ENCODE assay signal across 18 cellular contexts in genomic region chr9:127692071-127692470, GRCh38. TPM values are rescaled to one million over a fixed set of nuclear protein-coding genes. Genes with fewer than 3 reads are reported as not detected.
DNase-seq lines count a peak whose midpoint lies in the region; ATAC-seq and TF ChIP-seq lines count a peak whose summit lies in the region.
"Had no signal": no experiment of that assay in that cellular context is flagged by ENCODE, and none has a peak within 500 bp of the region (broad histone marks: within the 10 kb centered on the region; RNA-seq: fewer than 3 reads in every experiment).

No MANE protein-coding gene starts in this region.

- no peak overlapping the region for H2AFZ ChIP-seq in HCT116 (ENCODE audit: low read depth, low read length, poor library complexity, severe bottlenecking)

- no peak overlapping the region for H3K4me3 ChIP-seq in HCT116 (replicated peaks in 1 of 2; ENCODE audit: low read depth in 1 of 2, low read length in 2 of 2)
- H3K4me3 ChIP-seq in dorsolateral prefrontal cortex = no peak overlapping the region
- no peak overlapping the region for H3K4me3 ChIP-seq in CD8-positive, alpha-beta T cell (ENCODE audit: low read depth, low read length)
- H3K4me3 ChIP-seq: A549 had no signal

- no peaks in the 10 kb centered on the region for H3K9me3 ChIP-seq in HCT116 (ENCODE audit: control insufficient read depth in 1 of 2, insufficient read depth in 1 of 2, low read depth in 1 of 2, low read length in 2 of 2)
- no peaks in the 10 kb centered on the region for H3K9me3 ChIP-seq in CD8-positive, alpha-beta T cell (ENCODE audit: low read length)
- H3K9me3 ChIP-seq: A549, BE2C had no signal

- DNase-seq in HCT116 (ENCODE audit: low read depth, low spot score) (no peak), NCI-H2227 treated with DMSO at 0.1 percent for 48 hours (lab: John Stamatoyannopoulos, UW) (peak; percentile 33), dorsolateral prefrontal cortex (no peak), neural crest cell (ENCODE audit: low read depth, low spot score) (no peak)
- DNase-seq in CD8-positive, alpha-beta T cell = no peak
- DNase-seq: BE2C; CD4-positive, alpha-beta memory T cell; COR-L47; DND-41; GDM1 had no signal

- intact Hi-C loops in HCT116 (cut with micrococcal nuclease) (no loop called here), dorsolateral prefrontal cortex (cut with DNase I) (no loop called here)
- intact Hi-C loops in CD8-positive, alpha-beta T cell (cut with DNase I, micrococcal nuclease) = no loop called here

- no peak overlapping the region for H3K9ac ChIP-seq in HCT116 (ENCODE audit: low read length)

- TF ChIP-seq RAD21 in HCT116 (IDR thresholded peaks at IDR 0.05; ENCODE audit: low read depth) = no peak

- RAD21 ChIA-PET in HCT116 (lab: Charles Lee; ENCODE audit: low non-redundant PET in 1 of 2, low total read pairs in 2 of 2, uncharacterized antibody in 2 of 2, unreplicated experiment in 2 of 2) = no interaction called here

- H3K27ac ChIP-seq in HCT116 (ENCODE audit: low read depth, low read length) = no peak overlapping the region
- peak overlapping the region in 42 of 59 donors; percentile 1 to 96 (median 76) for H3K27ac ChIP-seq in dorsolateral prefrontal cortex
- no peak overlapping the region for H3K27ac ChIP-seq in CD8-positive, alpha-beta T cell (ENCODE audit: low read depth, low read length)
- H3K27ac ChIP-seq: A549, C4-2B had no signal

- H3K79me2 ChIP-seq in HCT116 (ENCODE audit: insufficient read depth, low read length) = no peaks in the 10 kb centered on the region

- H3K36me3 Mint-ChIP-seq in neural crest cell (ENCODE audit: low read depth) = peaks cover 8% of the 10 kb centered on the region
- peaks cover 22% of the 10 kb centered on the region for H3K36me3 Mint-ChIP-seq in CD8-positive, alpha-beta T cell
- H3K36me3 Mint-ChIP-seq: IgD-negative memory B cell had no signal

- peaks cover 7% of the 10 kb centered on the region for H3K4me1 Mint-ChIP-seq in neural crest cell
- no peaks in the 10 kb centered on the region for H3K4me1 Mint-ChIP-seq in CD8-positive, alpha-beta T cell (ENCODE audit: low read depth)
- H3K4me1 Mint-ChIP-seq: CD4-positive, alpha-beta memory T cell; IgD-negative memory B cell had no signal

- H3K27me3 Mint-ChIP-seq in neural crest cell (ENCODE audit: low read depth) = no peaks in the 10 kb centered on the region
- no peaks in the 10 kb centered on the region for H3K27me3 Mint-ChIP-seq in CD8-positive, alpha-beta T cell (ENCODE audit: low read depth)
- H3K27me3 Mint-ChIP-seq: CD4-positive, alpha-beta memory T cell; IgD-negative memory B cell had no signal

- no peaks in the 10 kb centered on the region for H3K4me1 ChIP-seq in HCT116 (ENCODE audit: control insufficient read depth in 1 of 2, insufficient read depth in 2 of 2, low read length in 2 of 2)
- H3K4me1 ChIP-seq in CD8-positive, alpha-beta T cell (ENCODE audit: insufficient read depth, low read length) = no peaks in the 10 kb centered on the region
- H3K4me1 ChIP-seq: A549, BE2C had no signal

- no peaks in the 10 kb centered on the region for H3K9me3 Mint-ChIP-seq in neural crest cell
- H3K9me3 Mint-ChIP-seq in CD8-positive, alpha-beta T cell = no peaks in the 10 kb centered on the region
- H3K9me3 Mint-ChIP-seq: CD4-positive, alpha-beta memory T cell; IgD-negative memory B cell had no signal

- no peak overlapping the region for H3K4me3 Mint-ChIP-seq in neural crest cell
- no peak overlapping the region for H3K4me3 Mint-ChIP-seq in CD8-positive, alpha-beta T cell
- H3K4me3 Mint-ChIP-seq: CD4-positive, alpha-beta memory T cell; IgD-negative memory B cell had no signal

- H3K27me3 ChIP-seq in HCT116 (ENCODE audit: insufficient read depth, low read length) (no peaks in the 10 kb centered on the region), dorsolateral prefrontal cortex (no peaks in the 10 kb centered on the region)
- H3K27me3 ChIP-seq in CD8-positive, alpha-beta T cell (ENCODE audit: insufficient read depth, low read length) = no peaks in the 10 kb centered on the region
- H3K27me3 ChIP-seq: BE2C had no signal

- no peaks in the 10 kb centered on the region for H4K20me1 ChIP-seq in HCT116 (ENCODE audit: insufficient read depth)

- ATAC-seq in HCT116 (no peak), GM18907 (IDR thresholded peaks at IDR 0.05; ENCODE audit: unreplicated experiment) (no peak), GM18909 (IDR thresholded peaks at IDR 0.05; ENCODE audit: poor library complexity, unreplicated experiment) (no peak)
- ATAC-seq in CD8-positive, alpha-beta T cell = no peak
- ATAC-seq: A549 had no signal

- TF ChIP-seq CTCF in HCT116 (IDR thresholded peaks at IDR 0.05 in 2 of 3, conservative IDR thresholded peaks at IDR 0.05 in 1 of 3; ENCODE audit: borderline replicate concordance in 1 of 3, insufficient read depth in 1 of 3, low read depth in 2 of 3, low read length in 2 of 3) (no peak), dorsolateral prefrontal cortex (IDR thresholded peaks at IDR 0.05 in 54 of 56, conservative IDR thresholded peaks at IDR 0.05 in 2 of 56; ENCODE audit: low read depth in 1 of 56, partially characterized antibody in 56 of 56) (no peak), neural crest cell (conservative IDR thresholded peaks at IDR 0.05) (no peak)
- no peak for TF ChIP-seq CTCF in CD8-positive, alpha-beta T cell (IDR thresholded peaks at IDR 0.05)

- peak overlapping the region; percentile 79 for H3K27ac Mint-ChIP-seq in neural crest cell (ENCODE audit: unreplicated experiment)
- no peak overlapping the region for H3K27ac Mint-ChIP-seq in CD8-positive, alpha-beta T cell
- H3K27ac Mint-ChIP-seq: CD4-positive, alpha-beta memory T cell had no signal

- CTCF ChIA-PET in HCT116 (lab: Charles Lee) = no interaction called here
- CTCF ChIA-PET in CD8-positive, alpha-beta T cell (lab: Charles Lee) = interaction anchor here (1.2 to 1.5 kb wide), 2 partner anchors 11 to 188 kb away, joined by 4 to 5 read pairs; no protein-coding TSS in a partner anchor

- POLR2A ChIA-PET in HCT116 (lab: Charles Lee) = no interaction called here
- POLR2A ChIA-PET in CD8-positive, alpha-beta T cell (lab: Charles Lee) = no interaction called here

- TF ChIP-seq POLR2A in HCT116 (IDR thresholded peaks at IDR 0.05; ENCODE audit: borderline replicate concordance, extremely low read depth, insufficient read depth, insufficient read length) = no peak

- H3K9me2 ChIP-seq in HCT116 (ENCODE audit: insufficient read depth) = no peaks in the 10 kb centered on the region

- 0 out of 4 replicates have a peak, but pooled peaks cover 0 to 4% of the 10 kb centered on the region in 2 experiments for H3K36me3 ChIP-seq in HCT116 (ENCODE audit: control insufficient read depth in 1 of 2, insufficient read depth in 2 of 2, low read length in 2 of 2)
- peaks cover 4% of the 10 kb centered on the region for H3K36me3 ChIP-seq in CD8-positive, alpha-beta T cell (ENCODE audit: insufficient read depth, low read length)

- TSS peak; percentile 47 for BruUV-seq in HCT116 (replicated peaks; lab: Mats Ljungman, UMichigan)

- H3K4me2 ChIP-seq in HCT116 (ENCODE audit: low read length) = no peak overlapping the region
- H3K4me2 ChIP-seq: A549 had no signal

TF ChIP-seq in HCT116, 20 proteins besides CTCF, POLR2A, EP300 and RAD21 (continues in another document):
- TF ChIP-seq TCF7L2 (IDR thresholded peaks at IDR 0.05; ENCODE audit: borderline replicate concordance, extremely low read depth, insufficient read depth, insufficient read length) (no peak), ZNF274 (IDR thresholded peaks at IDR 0.05; ENCODE audit: low read depth, low read length) (no peak), JUND (IDR thresholded peaks at IDR 0.05) (no peak), YY1 (IDR thresholded peaks at IDR 0.05; ENCODE audit: extremely low read depth, insufficient replicate concordance, low read depth, low read length) (no peak), ATF3 (IDR thresholded peaks at IDR 0.05) (no peak), SIN3A (IDR thresholded peaks at IDR 0.05; ENCODE audit: low read depth) (no peak), FOSL1 (IDR thresholded peaks at IDR 0.05; ENCODE audit: low read depth) (no peak), EZH2 (IDR thresholded peaks at IDR 0.05) (no peak), SRF (IDR thresholded peaks at IDR 0.05; ENCODE audit: low read depth) (no peak), EGR1 (IDR thresholded peaks at IDR 0.05; ENCODE audit: low read depth) (no peak), SP1 (IDR thresholded peaks at IDR 0.05; ENCODE audit: low read depth) (no peak), ELF1 (IDR thresholded peaks at IDR 0.05; ENCODE audit: borderline replicate concordance, low read depth) (no peak), MAX (IDR thresholded peaks at IDR 0.05) (no peak), CEBPB (IDR thresholded peaks at IDR 0.05; ENCODE audit: low read depth) (no peak), EZH2phosphoT487 (IDR thresholded peaks at IDR 0.05; ENCODE audit: borderline replicate concordance) (no peak), CBX3 (IDR thresholded peaks at IDR 0.05; ENCODE audit: low read depth) (no peak)

RNA-seq across cellular contexts. Expression of gene CFAP157, which starts 14.7 kb away (rescaled TPM):
- 0.22 TPM for total RNA-seq in HCT116 (2021; ENCODE audit: unreplicated experiment)
- polyA plus RNA-seq in HCT116 (2012) = 1.00 and 1.0 TPM in 2 replicates
- 1 to 10 TPM in 12 of 120 experiments, under 1 TPM in 92, not detected in 16; 0.11 to 1.7 (median 0.55) TPM for total RNA-seq in dorsolateral prefrontal cortex
- 0.16 TPM in 1 of 2 replicates, not detected in the other for total RNA-seq in neural crest cell
- total RNA-seq in CD8-positive, alpha-beta T cell = under 1 TPM in 1 of 2 experiments, not detected in 1; 0.14 TPM
- total RNA-seq: H4, HT1080 had no signal
- polyA plus RNA-seq: AG04450, IgD-negative memory B cell had no signal

RNA-seq across cellular contexts. Expression of gene PTRH1, which starts 23.4 kb away (rescaled TPM):
- 21.8 TPM for total RNA-seq in HCT116 (2021; ENCODE audit: unreplicated experiment)
- 21.7 and 21.9 TPM in 2 replicates for polyA plus RNA-seq in HCT116 (2012)
- total RNA-seq in dorsolateral prefrontal cortex = 10 to 100 TPM in 94 of 120 experiments, 1 to 10 TPM in 26; 4.2 to 19.6 (median 11.9) TPM
- 7.2 and 9.8 TPM in 2 replicates for total RNA-seq in neural crest cell
- total RNA-seq in CD8-positive, alpha-beta T cell = 1 to 10 TPM; 4.6 to 5.3 TPM

RNA-seq across cellular contexts. Expression of gene TTC16, which starts 23.8 kb away (rescaled TPM):
- total RNA-seq in HCT116 (2021; ENCODE audit: unreplicated experiment) = not detected
- 0.03 TPM in 1 of 2 replicates, not detected in the other for polyA plus RNA-seq in HCT116 (2012)
- total RNA-seq in dorsolateral prefrontal cortex = 1 to 10 TPM in 3 of 120 experiments, under 1 TPM in 107, not detected in 10; 0.15 to 1.4 (median 0.47) TPM
- not detected in 2 replicates for total RNA-seq in neural crest cell
- 1 to 10 TPM; 5.2 to 5.5 TPM for total RNA-seq in CD8-positive, alpha-beta T cell
- total RNA-seq: H4, HT1080 had no signal
- polyA plus RNA-seq: A549, AG04450, IgD-negative memory B cell had no signal

RNA-seq across cellular contexts. Expression of gene TOR2A, which starts 43.0 kb away (rescaled TPM):
- total RNA-seq in HCT116 (2021; ENCODE audit: unreplicated experiment) = 12.0 TPM
- 16.3 and 18.4 TPM in 2 replicates for polyA plus RNA-seq in HCT116 (2012)
- total RNA-seq in dorsolateral prefrontal cortex = 10 to 100 TPM in 101 of 120 experiments, 1 to 10 TPM in 19; 7.7 to 18.6 (median 12.5) TPM
- total RNA-seq in neural crest cell = 25.7 and 27.4 TPM in 2 replicates
- 1 to 10 TPM; 4.7 to 5.3 TPM for total RNA-seq in CD8-positive, alpha-beta T cell

Comparison
In these comparisons a context has a peak if more than half of its experiments do, and no peak if none do; other contexts are left out.
1. H3K27ac ChIP-seq: peak in dorsolateral prefrontal cortex (42 of 59); none in HCT116 (single experiment) and CD8-positive, alpha-beta T cell (single experiment).